ENCODE assay signal across 14 cellular contexts in the genomic region with DNA sequence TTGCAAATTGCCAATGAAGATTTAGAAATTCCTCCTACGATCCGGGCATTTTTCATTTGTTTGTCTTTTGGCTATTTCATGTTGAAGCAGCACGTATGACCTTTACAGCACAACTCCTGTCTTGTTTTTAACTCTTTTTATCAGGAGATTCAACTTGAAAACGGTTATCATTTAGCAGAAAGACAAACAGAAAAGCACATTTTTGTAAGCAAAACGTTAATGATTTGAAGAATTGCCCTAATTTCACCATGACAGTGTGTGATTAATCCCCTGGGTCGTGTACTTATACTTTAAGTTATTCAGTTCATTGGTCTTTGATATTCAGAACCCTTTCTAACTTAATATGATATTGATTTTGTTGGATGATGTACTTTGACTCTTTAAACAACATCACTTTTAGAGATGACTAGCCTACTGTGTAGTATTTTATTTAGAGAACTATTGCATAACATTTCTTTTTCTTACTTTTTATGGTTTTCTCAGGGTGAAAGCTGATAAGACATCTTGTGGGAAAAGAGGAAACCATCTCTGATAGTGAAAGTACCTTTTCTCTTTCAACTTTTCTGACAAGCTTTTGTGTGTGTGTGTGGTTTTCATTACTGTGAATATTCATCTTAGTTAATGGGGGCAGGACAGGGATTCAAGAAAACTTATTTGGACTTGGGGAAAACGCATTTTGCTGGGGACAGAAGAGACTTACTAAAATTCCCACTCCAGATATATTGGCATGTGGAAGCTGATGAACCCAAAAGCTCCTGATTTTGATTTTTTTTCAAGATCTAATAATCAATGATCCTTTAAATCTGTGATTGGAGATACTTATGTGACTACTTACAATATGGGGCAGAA. TPM values are rescaled to one million over a fixed set of nuclear protein-coding genes. Genes with fewer than 3 reads are reported as not detected.
DNase-seq lines count a peak whose midpoint lies in the region; ATAC-seq and TF ChIP-seq lines count a peak whose summit lies in the region.
"Had no signal": no experiment of that assay in that cellular context is flagged by ENCODE, and none has a peak within 500 bp of the region (broad histone marks: within the 10 kb centered on the region; RNA-seq: fewer than 3 reads in every experiment).

No MANE protein-coding gene starts in this region.

- peaks cover 81% of the 10 kb centered on the region for H3K4me1 Mint-ChIP-seq in activated B cell treated with CpG ODN at 0.5 μM for 24 hours

- peak overlapping the region; percentile 90 for H3K27ac Mint-ChIP-seq in activated B cell treated with CpG ODN at 0.5 μM for 24 hours
- H3K27ac Mint-ChIP-seq: activated CD4-positive, alpha-beta memory T cell treated with anti-CD3 and anti-CD28 coated beads for 36 hours had no signal

- peaks cover 32% of the 10 kb centered on the region for H3K36me3 Mint-ChIP-seq in activated B cell treated with CpG ODN at 0.5 μM for 24 hours (ENCODE audit: low read depth)
- H3K36me3 Mint-ChIP-seq: activated CD4-positive, alpha-beta memory T cell treated with anti-CD3 and anti-CD28 coated beads for 36 hours had no signal

- intact Hi-C loops in activated B cell treated with CpG ODN at 0.5 μM for 24 hours (cut with micrococcal nuclease) = loop anchor here (1.0 to 2.0 kb wide), 3 partner anchors 44 to 105 kb away; a partner anchor contains a TSS

- H3K27me3 Mint-ChIP-seq in activated B cell treated with CpG ODN at 0.5 μM for 24 hours = no peaks in the 10 kb centered on the region

- H3K9me3 ChIP-seq in BLaER1 treated with 17β-estradiol and CSF1 and Interleukin-3, amounts not matched to agents 10 nM and 100 nM (replicated peaks in 1 of 11) = no peaks in the 10 kb centered on the region
- H3K9me3 ChIP-seq in HEK293 (ENCODE audit: control insufficient read depth, insufficient read depth, low read depth, low read length) = no peaks in the 10 kb centered on the region
- H3K9me3 ChIP-seq in liver (ENCODE audit: control insufficient read depth in 4 of 4, low read length in 3 of 4) = no peaks in the 10 kb centered on the region
- H3K9me3 ChIP-seq: gastroesophageal sphincter had no signal

- POLR2A ChIA-PET in HEK293 (lab: Yijun Ruan, JAX) = interaction anchor here (3.0 kb wide), 1 partner anchor 8 kb away, joined by 17 read pairs; a partner anchor contains a TSS
- POLR2A ChIA-PET in activated B cell treated with CpG ODN at 0.5 μM for 24 hours (lab: Charles Lee) = interaction anchor here (0.6 to 6.3 kb wide), 11 partner anchors 7 to 151 kb away, joined by 3 to 83 read pairs (median 6); a partner anchor contains a TSS

- peak overlapping the region; percentile 77 for H3K4me3 Mint-ChIP-seq in activated B cell treated with CpG ODN at 0.5 μM for 24 hours
- H3K4me3 Mint-ChIP-seq: activated CD4-positive, alpha-beta memory T cell treated with anti-CD3 and anti-CD28 coated beads for 36 hours had no signal

- H3K36me3 ChIP-seq in BLaER1 treated with 17β-estradiol and CSF1 and Interleukin-3, amounts not matched to agents 10 nM and 100 nM = peaks cover 16 to 39% (median 32%) of the 10 kb centered on the region in 11 experiments
- H3K36me3 ChIP-seq in HEK293 (ENCODE audit: control insufficient read depth in 2 of 2, insufficient read depth in 1 of 2, low read length in 2 of 2) = peaks cover 0 to 15% of the 10 kb centered on the region in 2 experiments; a peak in 1 of 3 replicates
- peaks cover 0 to 11% (median 2%) of the 10 kb centered on the region in 4 donors for H3K36me3 ChIP-seq in liver (ENCODE audit: control insufficient read depth in 4 of 4, insufficient read depth in 3 of 4, low read depth in 1 of 4, low read length in 3 of 4)

- peak in 1 of 2 donors; percentile 24 for TF ChIP-seq RAD21 in liver (IDR thresholded peaks at IDR 0.05)

- TF ChIP-seq CTCF in HEK293 (tag by site-specific recombination; IDR thresholded peaks at IDR 0.05) = no peak
- TF ChIP-seq CTCF in activated B cell treated with CpG ODN at 0.5 μM for 24 hours (IDR thresholded peaks at IDR 0.05) = no peak
- TF ChIP-seq CTCF in liver (IDR thresholded peaks at IDR 0.05; ENCODE audit: low read depth, low read length, missing input control) = no peak

- peaks cover 44 to 94% (median 71%) of the 10 kb centered on the region in 10 experiments for H3K4me1 ChIP-seq in BLaER1 treated with 17β-estradiol and CSF1 and Interleukin-3, amounts not matched to agents 10 nM and 100 nM
- peaks cover 4% of the 10 kb centered on the region for H3K4me1 ChIP-seq in HEK293 (ENCODE audit: control insufficient read depth, insufficient read depth, low read length)
- peaks cover 18 to 64% (median 40%) of the 10 kb centered on the region in 4 donors for H3K4me1 ChIP-seq in liver (ENCODE audit: control insufficient read depth in 4 of 4, insufficient read depth in 4 of 4, low read length in 3 of 4)

- H3K27me3 ChIP-seq in BLaER1 treated with 17β-estradiol and CSF1 and Interleukin-3, amounts not matched to agents 10 nM and 100 nM = peaks cover 0 to 10% (median 0%) of the 10 kb centered on the region in 11 experiments; a peak in 9 of 22 replicates
- no peaks in the 10 kb centered on the region for H3K27me3 ChIP-seq in liver (ENCODE audit: control insufficient read depth in 4 of 4, insufficient read depth in 4 of 4, low read length in 3 of 4)

- H3K4me2 ChIP-seq in BLaER1 treated with 17β-estradiol and CSF1 and Interleukin-3, amounts not matched to agents 10 nM and 100 nM = peak overlapping the region; percentile 41 to 98 (median 94); a peak in 21 of 22 replicates

- CTCF ChIA-PET in HEK293 (lab: Yijun Ruan, JAX) = no interaction called here
- CTCF ChIA-PET in activated B cell treated with CpG ODN at 0.5 μM for 24 hours (lab: Charles Lee) = interaction anchor here (0.8 kb wide), 1 partner anchor 44 kb away, joined by 3 read pairs; no protein-coding TSS in a partner anchor

- no peaks in the 10 kb centered on the region for H3K9me3 Mint-ChIP-seq in activated B cell treated with CpG ODN at 0.5 μM for 24 hours
- H3K9me3 Mint-ChIP-seq: activated CD4-positive, alpha-beta memory T cell treated with anti-CD3 and anti-CD28 coated beads for 36 hours had no signal

- ATAC-seq in activated B cell treated with CpG ODN at 0.5 μM for 24 hours (ENCODE audit: low read depth) (no peak), GM21381 (IDR thresholded peaks at IDR 0.05; ENCODE audit: unreplicated experiment) (no peak)
- ATAC-seq: gastroesophageal sphincter, PC-3 had no signal

- peaks cover 0 to 44% (median 10%) of the 10 kb centered on the region in 11 experiments; a peak in 11 of 22 replicates for H4K20me1 ChIP-seq in BLaER1 treated with 17β-estradiol and CSF1 and Interleukin-3, amounts not matched to agents 10 nM and 100 nM

- no peak overlapping the region for H3K4me3 ChIP-seq in BLaER1 treated with 17β-estradiol and CSF1 and Interleukin-3, amounts not matched to agents 10 nM and 100 nM
- H3K4me3 ChIP-seq in HEK293 (ENCODE audit: low read depth, low read length) = no peak overlapping the region
- peak overlapping the region in 1 of 3 donors; percentile 28 for H3K4me3 ChIP-seq in liver (ENCODE audit: low read depth in 1 of 3, low read length in 3 of 3)
- H3K4me3 ChIP-seq: gastroesophageal sphincter had no signal

- H3K9ac ChIP-seq in BLaER1 treated with 17β-estradiol and CSF1 and Interleukin-3, amounts not matched to agents 10 nM and 100 nM = 0 out of 22 replicates have a peak overlapping the region, but pooled peaks of 1 of the 11 experiments have one; percentile 8
- peak overlapping the region in 1 of 2 donors; percentile 5 for H3K9ac ChIP-seq in liver (ENCODE audit: low read depth in 1 of 2, low read length in 2 of 2)

- DNase-seq in activated B cell treated with CpG ODN at 0.5 μM for 24 hours (no peak), kidney tubule cell (ENCODE audit: low spot score) (no peak), DMS 273 treated with DMSO at 0.1 percent for 48 hours (lab: John Stamatoyannopoulos, UW) (no peak), NCI-H774 (lab: John Stamatoyannopoulos, UW) (no peak)
- DNase-seq: activated CD4-positive, alpha-beta memory T cell treated with anti-CD3 and anti-CD28 coated beads for 36 hours; effector CD4-positive, alpha-beta T cell; kidney; PC-3 had no signal

- H3K27ac ChIP-seq in BLaER1 treated with 17β-estradiol and CSF1 and Interleukin-3, amounts not matched to agents 10 nM and 100 nM = peak overlapping the region in 8 of 11 experiments; percentile 2 to 85 (median 32); a peak in 10 of 22 replicates
- H3K27ac ChIP-seq in HEK293 (ENCODE audit: extremely low read depth, low read depth, low read length) (no peak overlapping the region), liver (ENCODE audit: low read depth in 1 of 2, low read length in 2 of 2) (peak overlapping the region; percentile 91 to 97)

- 24% methylated on average over 7 of the region's 7 CpGs for WGBS in liver

TF ChIP-seq in HEK293, 187 proteins besides CTCF, POLR2A, EP300 and RAD21 (continues in another document):
- TF ChIP-seq ZNF792 (tag by site-specific recombination; IDR thresholded peaks at IDR 0.05) (no peak), ZNF660 (tag by site-specific recombination; IDR thresholded peaks at IDR 0.05) (no peak), ZNF549 (tag by site-specific recombination; IDR thresholded peaks at IDR 0.05) (no peak)
- TF ChIP-seq, protein P1, sequence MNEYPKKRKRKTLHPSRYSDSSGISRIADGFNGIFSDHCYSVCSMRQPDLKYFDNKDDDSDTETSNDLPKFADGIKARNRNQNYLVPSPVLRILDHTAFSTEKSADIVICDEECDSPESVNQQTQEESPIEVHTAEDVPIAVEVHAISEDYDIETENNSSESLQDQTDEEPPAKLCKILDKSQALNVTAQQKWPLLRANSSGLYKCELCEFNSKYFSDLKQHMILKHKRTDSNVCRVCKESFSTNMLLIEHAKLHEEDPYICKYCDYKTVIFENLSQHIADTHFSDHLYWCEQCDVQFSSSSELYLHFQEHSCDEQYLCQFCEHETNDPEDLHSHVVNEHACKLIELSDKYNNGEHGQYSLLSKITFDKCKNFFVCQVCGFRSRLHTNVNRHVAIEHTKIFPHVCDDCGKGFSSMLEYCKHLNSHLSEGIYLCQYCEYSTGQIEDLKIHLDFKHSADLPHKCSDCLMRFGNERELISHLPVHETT (tag by site-specific recombination; IDR thresholded peaks at IDR 0.05) = no peak

TF ChIP-seq in liver, 16 proteins besides CTCF, POLR2A, EP300 and RAD21 (continues in another document):
- peak in 1 of 2 donors; percentile 37 for TF ChIP-seq GABPA (IDR thresholded peaks at IDR 0.05 in 1 of 2, conservative IDR thresholded peaks at IDR 0.05 in 1 of 2)

RNA-seq across cellular contexts. Expression of a gene that starts 8.1 kb away (rescaled TPM):
- 50.3 and 55.1 TPM in 2 replicates for total RNA-seq in activated B cell treated with CpG ODN at 0.5 μM for 24 hours
- total RNA-seq in liver = 10 to 100 TPM; 16.2 to 34.8 TPM
- 10 to 100 TPM; 33.5 to 42.2 TPM for polyA plus RNA-seq in liver
- total RNA-seq: T-helper 1 cell treated with Interleukin-12 subunit alpha and Interleukin-12 subunit beta and Interleukin-4 antibody, amounts not matched to agents 30 ng/mL and 1 ng/mL, for 36 hours had no signal
